ENCODE assay signal across 15 cellular contexts in genomic region chr13:51675385-51675784, GRCh38.
"Had no signal": no experiment of that assay in that cellular context is flagged by ENCODE, and none has a peak within 500 bp of the region (broad histone marks: within the 10 kb centered on the region; RNA-seq: fewer than 3 reads in every experiment).

No MANE protein-coding gene starts in this region.

- ATAC-seq: activated T-cell treated with anti-CD3 and anti-CD28 coated beads, Interleukin-2, amount 50 U/mL, for 72 hours; right cardiac atrium had no signal

- FAIRE-seq: TTC549 had no signal

- H3K4me3 Mint-ChIP-seq: activated CD4-positive, alpha-beta T cell treated with anti-CD3 and anti-CD28 coated beads, Interleukin-2, amount 10 ng/mL, durations not matched to agents 7 days and 5 days; activated naive CD8-positive, alpha-beta T cell; activated T-cell treated with anti-CD3 and anti-CD28 coated beads, Interleukin-2, amount 50 U/mL, for 72 hours; stimulated activated naive CD8-positive, alpha-beta T cell treated with anti-CD3 and anti-CD28 coated beads, Interleukin-15, Interleukin-2, amounts not matched to agents 100 ng/mL and 50 ng/mL, for 24 hours had no signal

- H3K27me3 Mint-ChIP-seq: activated CD4-positive, alpha-beta T cell treated with anti-CD3 and anti-CD28 coated beads, Interleukin-2, amount 10 ng/mL, durations not matched to agents 7 days and 5 days; activated naive CD8-positive, alpha-beta T cell; progenitor cell of endocrine pancreas; stimulated activated naive CD8-positive, alpha-beta T cell treated with anti-CD3 and anti-CD28 coated beads, Interleukin-15, Interleukin-2, amounts not matched to agents 100 ng/mL and 50 ng/mL, for 24 hours had no signal

- H3K4me1 Mint-ChIP-seq: activated CD4-positive, alpha-beta T cell treated with anti-CD3 and anti-CD28 coated beads, Interleukin-2, amount 10 ng/mL, durations not matched to agents 7 days and 5 days had no signal

- DNase-seq: activated CD4-positive, alpha-beta T cell treated with anti-CD3 and anti-CD28 coated beads, Interleukin-2, amount 10 ng/mL, durations not matched to agents 7 days and 5 days; activated CD8-positive, alpha-beta memory T cell treated with anti-CD3 and anti-CD28 coated beads, Interleukin-2, amount 50 U/mL, for 48 hours; activated gamma-delta T cell; activated T-cell treated with anti-CD3 and anti-CD28 coated beads, Interleukin-2, amount 50 U/mL, for 72 hours; amniotic stem cell; cortex of kidney; effector memory CD4-positive, alpha-beta T cell; hippocampal formation; kidney glomerular epithelial cell; midbrain had no signal

- H3K27ac Mint-ChIP-seq: activated CD4-positive, alpha-beta T cell treated with anti-CD3 and anti-CD28 coated beads, Interleukin-2, amount 10 ng/mL, durations not matched to agents 7 days and 5 days; activated naive CD8-positive, alpha-beta T cell; activated T-cell treated with anti-CD3 and anti-CD28 coated beads, Interleukin-2, amount 50 U/mL, for 72 hours; progenitor cell of endocrine pancreas; stimulated activated naive CD8-positive, alpha-beta T cell treated with anti-CD3 and anti-CD28 coated beads, Interleukin-15, Interleukin-2, amounts not matched to agents 100 ng/mL and 50 ng/mL, for 24 hours had no signal
